22 cellular contexts compared by ENCODE assay signal in the genomic region with DNA sequence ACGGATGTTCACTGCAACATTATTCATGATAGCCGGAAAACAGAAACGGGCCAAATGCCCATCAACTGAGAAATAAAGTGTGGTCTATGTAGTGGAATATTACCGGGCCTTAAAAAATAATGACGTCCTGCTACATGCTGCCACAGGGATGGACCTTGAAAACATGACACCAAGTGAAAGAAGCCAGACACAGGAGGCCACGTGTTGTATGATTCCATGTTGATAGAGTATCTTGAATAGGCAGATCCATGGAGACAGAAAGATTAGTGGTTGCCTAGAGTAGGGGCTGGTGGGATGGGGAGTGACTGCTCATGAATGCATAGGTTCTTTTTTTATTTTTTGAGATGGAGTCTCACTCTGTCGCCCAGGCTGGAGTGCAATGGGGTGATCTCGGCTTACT. TPM values are rescaled to one million over a fixed set of nuclear protein-coding genes. Genes with fewer than 3 reads are reported as not detected.
DNase-seq lines count a peak whose midpoint lies in the region; ATAC-seq, FAIRE-seq and TF ChIP-seq lines count a peak whose summit lies in the region.
"Had no signal": no experiment of that assay in that cellular context is flagged by ENCODE, and none has a peak within 500 bp of the region (broad histone marks: within the 10 kb centered on the region; RNA-seq: fewer than 3 reads in every experiment).

No MANE protein-coding gene starts in this region.

- WGBS in HepG2 (ENCODE audit: low lambda C conversion rate) = 97% methylated on average over 8 of the region's 8 CpGs
- 93% methylated on average over 8 of the region's 8 CpGs for WGBS in right lobe of liver (ENCODE audit: insufficient coverage, low coverage, low lambda C conversion rate, missing lambda C conversion rate)
- WGBS in IMR-90 (ENCODE audit: extremely low coverage in 2 of 2, insufficient read length in 1 of 2), 2 experiments = 98% methylated on average over 7 of the region's 8 CpGs; no CpG with 5 or more reads in 1 of the 2 experiments

- no peak overlapping the region for H3K14ac ChIP-seq in IMR-90 (replicated peaks; ENCODE audit: low read depth, low read length)

- dilution Hi-C loops in IMR-90 (cut with HindIII; ENCODE audit: low sequenced_read_pairs, unreplicated experiment) = no loop called here

- no peak overlapping the region for H4K8ac ChIP-seq in IMR-90 (ENCODE audit: low read depth in 2 of 2, low read length in 2 of 2)

- H2BK15ac ChIP-seq in IMR-90 (ENCODE audit: low read depth, low read length) = no peak overlapping the region

- peak overlapping the region; percentile 50 to 86 (median 84) for H3K27ac Mint-ChIP-seq in immature natural killer cell
- H3K27ac Mint-ChIP-seq in neural crest cell (ENCODE audit: unreplicated experiment) = no peak overlapping the region
- H3K27ac Mint-ChIP-seq: B cell had no signal

- H3K4me3 ChIP-seq in HepG2 (replicated peaks in 1 of 3; ENCODE audit: insufficient read depth in 1 of 3, low read depth in 2 of 3, low read length in 3 of 3) (no peak overlapping the region), right lobe of liver (no peak overlapping the region), IMR-90 (ENCODE audit: insufficient read depth, low read depth, low read length) (no peak overlapping the region), colonic mucosa (no peak overlapping the region)
- H3K4me3 ChIP-seq: BLaER1 treated with 17β-estradiol and CSF1 and Interleukin-3, amounts not matched to agents 10 nM and 100 nM; GM12878; HAP-1 had no signal

- peaks cover 16 to 73% of the 10 kb centered on the region in 2 experiments for H3K79me1 ChIP-seq in IMR-90 (ENCODE audit: low read depth in 1 of 2, low read length in 2 of 2)

- H3K4me3 Mint-ChIP-seq in immature natural killer cell (peak overlapping the region in 4 of 5 donors; percentile 23 to 53 (median 43)), neural crest cell (peak overlapping the region; percentile 31)
- H3K4me3 Mint-ChIP-seq: B cell had no signal

- intact Hi-C loops in HepG2 (cut with micrococcal nuclease; ENCODE audit: unreplicated experiment) (no loop called here), right lobe of liver (cut with DNase I) (no loop called here), IMR-90 (cut with micrococcal nuclease) (no loop called here), colonic mucosa (cut with DNase I) (no loop called here)

- no peaks in the 10 kb centered on the region; a peak in 1 of 5 replicates for H3K27me3 ChIP-seq in HepG2 (ENCODE audit: control insufficient read depth in 1 of 2, insufficient read depth in 2 of 2, low read length in 2 of 2)
- H3K27me3 ChIP-seq in right lobe of liver = no peaks in the 10 kb centered on the region
- H3K27me3 ChIP-seq in IMR-90 (ENCODE audit: control insufficient read depth, insufficient read depth, low read length) = no peaks in the 10 kb centered on the region
- H3K27me3 ChIP-seq in colonic mucosa = no peaks in the 10 kb centered on the region
- H3K27me3 ChIP-seq: BLaER1 treated with 17β-estradiol and CSF1 and Interleukin-3, amounts not matched to agents 10 nM and 100 nM had no signal

- no peaks in the 10 kb centered on the region for H3K36me3 ChIP-seq in HepG2 (replicated peaks in 1 of 2; ENCODE audit: control insufficient read depth in 1 of 2, insufficient read depth in 2 of 2, low read length in 2 of 2)
- no peaks in the 10 kb centered on the region for H3K36me3 ChIP-seq in right lobe of liver
- H3K36me3 ChIP-seq in IMR-90 (ENCODE audit: control insufficient read depth, insufficient read depth, low read length) = peaks cover 6% of the 10 kb centered on the region
- no peaks in the 10 kb centered on the region for H3K36me3 ChIP-seq in colonic mucosa
- H3K36me3 ChIP-seq: HAP-1 had no signal

- TF ChIP-seq RAD21 in HepG2 (CRISPR knock-in tag; IDR thresholded peaks at IDR 0.05) (no peak), IMR-90 (IDR thresholded peaks at IDR 0.05; ENCODE audit: low read length) (no peak)

- peaks cover 4 to 6% (median 6%) of the 10 kb centered on the region in 3 donors for H3K27me3 Mint-ChIP-seq in immature natural killer cell (ENCODE audit: low read depth in 3 of 3)
- H3K27me3 Mint-ChIP-seq in neural crest cell (ENCODE audit: low read depth) = no peaks in the 10 kb centered on the region
- H3K27me3 Mint-ChIP-seq: B cell; CD8-positive, alpha-beta memory T cell had no signal

- H2BK20ac ChIP-seq in IMR-90 (ENCODE audit: low read depth, low read length) = no peak overlapping the region

- H3K79me2 ChIP-seq in HepG2 (ENCODE audit: insufficient read depth, low read length) = peaks cover 20% of the 10 kb centered on the region

- H4K91ac ChIP-seq in IMR-90 (ENCODE audit: insufficient read depth, low read depth, low read length) = no peak overlapping the region

- H3K9me1 ChIP-seq in IMR-90 (ENCODE audit: insufficient read depth, low read length) = peaks cover 28% of the 10 kb centered on the region

- H4K5ac ChIP-seq in IMR-90 (ENCODE audit: low read depth, low read length) = no peak overlapping the region

- H2AK9ac ChIP-seq in IMR-90 (replicated peaks; ENCODE audit: low read depth, low read length, poor library complexity) = no peak overlapping the region

- H3K4me1 Mint-ChIP-seq in immature natural killer cell = peaks cover 78 to 79% of the 10 kb centered on the region in 2 donors
- peaks cover 40% of the 10 kb centered on the region for H3K4me1 Mint-ChIP-seq in neural crest cell

- POLR2A ChIA-PET in HepG2 (lab: Yijun Ruan, JAX) = interaction anchor here (1.2 to 1.8 kb wide), 2 partner anchors 80 to 1379 kb away, joined by 6 to 7 read pairs; partner anchors contain the start of genes KDELR1 and PTOV1
- POLR2A ChIA-PET in IMR-90 (lab: Charles Lee; ENCODE audit: unreplicated experiment) = no interaction called here

- H3K9ac ChIP-seq in HepG2 (ENCODE audit: insufficient read depth, low read depth, low read length) = no peak overlapping the region
- H3K9ac ChIP-seq in IMR-90 (ENCODE audit: low read depth, low read length) = no peak overlapping the region
- no peak overlapping the region for H3K9ac ChIP-seq in colonic mucosa (ENCODE audit: low read depth in 2 of 2, low read length in 2 of 2)

- no TSS peak for BruUV-seq in HepG2 (replicated peaks; lab: Mats Ljungman, UMichigan)
- BruUV-seq in IMR-90 (replicated peaks; lab: Mats Ljungman, UMichigan) = TSS peak; percentile 27

- no peak overlapping the region for H3K4me2 ChIP-seq in HepG2 (ENCODE audit: low read depth, low read length)
- no peak overlapping the region for H3K4me2 ChIP-seq in IMR-90 (ENCODE audit: low read depth, low read length)
- H3K4me2 ChIP-seq: BLaER1 treated with 17β-estradiol and CSF1 and Interleukin-3, amounts not matched to agents 10 nM and 100 nM had no signal

- TF ChIP-seq POLR2A in HepG2 (IDR thresholded peaks at IDR 0.05; ENCODE audit: insufficient read depth in 1 of 2, low read depth in 2 of 2, low read length in 2 of 2) (no peak), right lobe of liver (IDR thresholded peaks at IDR 0.05) (no peak), IMR-90 (IDR thresholded peaks at IDR 0.05; ENCODE audit: low read depth, low read length) (no peak)

- no peak overlapping the region for H2AFZ ChIP-seq in HepG2 (ENCODE audit: low read length)
- H2AFZ ChIP-seq in IMR-90 (replicated peaks; ENCODE audit: low read length, poor library complexity) = no peak overlapping the region

- DNase-seq in HepG2 (ENCODE audit: low spot score) (no peak), right lobe of liver (no peak), IMR-90 (no peak), immature natural killer cell (no peak), neural crest cell (ENCODE audit: low read depth, low spot score) (no peak), colonic mucosa (no peak), cortex of kidney (lab: John Stamatoyannopoulos, UW) (no peak)
- DNase-seq: CD8-positive, alpha-beta memory T cell; COR-L47; DMS 273 treated with DMSO at 0.1 percent for 48 hours; DMS53; DND-41; EL had no signal

- H3K4ac ChIP-seq in IMR-90 (ENCODE audit: low read depth, low read length) = no peak overlapping the region

- no peak overlapping the region for H2BK5ac ChIP-seq in IMR-90 (ENCODE audit: low read depth, low read length, poor library complexity, severe bottlenecking)

- TF ChIP-seq CTCF in HepG2 (CRISPR knock-in tag; IDR thresholded peaks at IDR 0.05) = no peak
- TF ChIP-seq CTCF in right lobe of liver (IDR thresholded peaks at IDR 0.05) = no peak
- no peak for TF ChIP-seq CTCF in IMR-90 (conservative IDR thresholded peaks at IDR 0.05; ENCODE audit: low read depth, low read length)
- no peak for TF ChIP-seq CTCF in neural crest cell (conservative IDR thresholded peaks at IDR 0.05)
- no peak for TF ChIP-seq CTCF in colonic mucosa (IDR thresholded peaks at IDR 0.05)

- H3K56ac ChIP-seq in IMR-90 (ENCODE audit: extremely low read depth, insufficient read depth, low read length) = no peak overlapping the region

- H4K20me1 ChIP-seq in HepG2 (ENCODE audit: insufficient read depth, low read length) (no peaks in the 10 kb centered on the region), IMR-90 (ENCODE audit: insufficient read depth, low read length) (peaks cover 52% of the 10 kb centered on the region)

- no peak overlapping the region for H3K18ac ChIP-seq in IMR-90 (ENCODE audit: low read depth, low read length)

- H3K23ac ChIP-seq in IMR-90 (ENCODE audit: low read depth, low read length) = no peak overlapping the region

- H3K4me1 ChIP-seq in HepG2 (ENCODE audit: insufficient read depth, low read length) = peaks cover 54% of the 10 kb centered on the region
- H3K4me1 ChIP-seq in right lobe of liver = peaks cover 0 to 14% (median 7%) of the 10 kb centered on the region in 4 donors
- peaks cover 10% of the 10 kb centered on the region for H3K4me1 ChIP-seq in IMR-90 (ENCODE audit: control insufficient read depth, insufficient read depth, low read length)
- peaks cover 12% of the 10 kb centered on the region for H3K4me1 ChIP-seq in colonic mucosa

- ATAC-seq in HepG2 = no peak
- ATAC-seq in right lobe of liver = no peak
- no peak for ATAC-seq in IMR-90 (ENCODE audit: low read depth)
- no peak for ATAC-seq in GM19395 (IDR thresholded peaks at IDR 0.05; ENCODE audit: unreplicated experiment)
- ATAC-seq: GM12878 had no signal

- H3K9me3 ChIP-seq in HepG2 (ENCODE audit: low read length) = no peaks in the 10 kb centered on the region
- H3K9me3 ChIP-seq in right lobe of liver = no peaks in the 10 kb centered on the region
- no peaks in the 10 kb centered on the region for H3K9me3 ChIP-seq in IMR-90 (ENCODE audit: control insufficient read depth, insufficient read depth, low read length)
- H3K9me3 ChIP-seq in colonic mucosa = no peaks in the 10 kb centered on the region
- H3K9me3 ChIP-seq: BLaER1 treated with 17β-estradiol and CSF1 and Interleukin-3, amounts not matched to agents 10 nM and 100 nM; HAP-1 had no signal

- H3K36me3 Mint-ChIP-seq in immature natural killer cell (peaks cover 0 to 8% (median 0%) of the 10 kb centered on the region in 3 donors), neural crest cell (ENCODE audit: low read depth) (no peaks in the 10 kb centered on the region)

- CTCF ChIA-PET in HepG2 (lab: Yijun Ruan, JAX; ENCODE audit: low intra/inter-chr PET ratio, low total read pairs) (no interaction called here), IMR-90 (lab: Yijun Ruan, JAX) (no interaction called here)

- H3K27ac ChIP-seq in HepG2 (ENCODE audit: extremely low read length, insufficient read depth, low read length) (peak overlapping the region; percentile 85), right lobe of liver (no peak overlapping the region), IMR-90 (ENCODE audit: insufficient read depth, low read length) (no peak overlapping the region), colonic mucosa (no peak overlapping the region)
- H3K27ac ChIP-seq: BLaER1 treated with 17β-estradiol and CSF1 and Interleukin-3, amounts not matched to agents 10 nM and 100 nM had no signal

- FAIRE-seq in HepG2 (lab: Jason Lieb, UNC) = no peak
- FAIRE-seq: GM12878, H1 had no signal

- in situ Hi-C loops in HepG2 (cut with HindIII; ENCODE audit: extremely low pct_ligation_motif_present, low pct_unique_long_range_greater_than_20kb) (no loop called here), IMR-90 (cut with MboI; ENCODE audit: low sequenced_read_pairs) (no loop called here)

- H3K9me3 Mint-ChIP-seq in immature natural killer cell (no peaks in the 10 kb centered on the region), neural crest cell (no peaks in the 10 kb centered on the region)
- H3K9me3 Mint-ChIP-seq: CD8-positive, alpha-beta memory T cell had no signal

- no peak overlapping the region for H2AK5ac ChIP-seq in IMR-90 (ENCODE audit: low read depth, low read length)

- no peak overlapping the region for H2BK120ac ChIP-seq in IMR-90 (ENCODE audit: low read depth, low read length)

- TF ChIP-seq EP300 in HepG2 (IDR thresholded peaks at IDR 0.05; ENCODE audit: low read depth in 2 of 2, low read length in 2 of 2) = no peak
- no peak for TF ChIP-seq EP300 in HepG2 (CRISPR knock-in tag; IDR thresholded peaks at IDR 0.05; ENCODE audit: borderline replicate concordance)

RNA-seq across cellular contexts. Expression of gene AP2A1, which starts 3.7 kb away (rescaled TPM):
- total RNA-seq in HepG2 (2016; rRNA removed; fragmentation: Illumina TruSeq; extraction: Trizol) (21.8 and 22.7 TPM in 2 replicates), right lobe of liver (100 to 1,000 TPM in 1 of 6 experiments, 10 to 100 TPM in 5; 38.7 to 103 (median 49.8) TPM), IMR-90 (2012; rRNA removed) (40.7 and 41.4 TPM in 2 replicates), neural crest cell (96.7 and 102 TPM in 2 replicates), colonic mucosa (10 to 100 TPM; 80.0 to 92.1 TPM)
- total RNA-seq in HepG2 (2016; cell fraction: cytosol; rRNA removed; fragmentation: Illumina TruSeq; extraction: Trizol; ENCODE audit: low read depth) = 9.5 and 10.1 TPM in 2 replicates
- 19.1 and 23.8 TPM in 2 replicates for total RNA-seq in HepG2 (2016; cell fraction: insoluble cytoplasmic fraction; rRNA removed; fragmentation: Illumina TruSeq; extraction: Trizol)
- 19.2 and 20.5 TPM in 2 replicates for total RNA-seq in HepG2 (2016; cell fraction: membrane; rRNA removed; fragmentation: Illumina TruSeq; extraction: Trizol)
- total RNA-seq in HepG2 (2016; cell fraction: nucleus; rRNA removed; fragmentation: Illumina TruSeq; extraction: Trizol) = 16.2 and 20.1 TPM in 2 replicates
- polyA plus RNA-seq in HepG2 (2011; rRNA removed) (39.7 and 49.9 TPM in 2 replicates), IMR-90 (2012; rRNA removed) (122 and 136 TPM in 2 replicates), immature natural killer cell (10 to 100 TPM in 2 of 3 donors, 1 to 10 TPM in 1; 6.4 to 27.7 (median 11.6) TPM)
- 30.4 and 48.4 TPM in 2 replicates for polyA plus RNA-seq in HepG2 (2011; cell fraction: cytosol; rRNA removed)
- 84.4 and 99.0 TPM in 2 replicates for polyA plus RNA-seq in HepG2 (2011; cell fraction: nucleus; rRNA removed)
- 35.2 and 42.3 TPM in 2 replicates for polyA plus RNA-seq in HepG2 (2012)
- polyA plus RNA-seq in HepG2 (2016; cell fraction: cytosol; fragmentation: Illumina TruSeq; extraction: Trizol; ENCODE audit: low read depth) = 6.6 and 7.7 TPM in 2 replicates
- 24.6 and 33.0 TPM in 2 replicates for polyA plus RNA-seq in HepG2 (2016; cell fraction: insoluble cytoplasmic fraction; fragmentation: Illumina TruSeq; extraction: Trizol; ENCODE audit: low read depth)
- polyA plus RNA-seq in HepG2 (2016; cell fraction: membrane; fragmentation: Illumina TruSeq; extraction: Trizol; ENCODE audit: low read depth) = 13.4 and 16.8 TPM in 2 replicates
- 38.5 and 39.3 TPM in 2 replicates for polyA plus RNA-seq in HepG2 (2016; cell fraction: nucleus; fragmentation: Illumina TruSeq; extraction: Trizol; ENCODE audit: insufficient read depth, low read depth)
- polyA minus RNA-seq in HepG2 (2011; rRNA and poly(A)+ RNA removed; ENCODE audit: low replicate concordance) = 97.4 and 189 TPM in 2 replicates
- 53.7 and 56.5 TPM in 2 replicates for polyA minus RNA-seq in HepG2 (2011; cell fraction: cytosol; rRNA and poly(A)+ RNA removed)
- polyA minus RNA-seq in HepG2 (2011; cell fraction: nucleus; rRNA and poly(A)+ RNA removed) = 24.7 and 29.2 TPM in 2 replicates
- 130 and 154 TPM in 2 replicates for polyA plus RNA-seq in IMR-90 (2012; cell fraction: cytosol; rRNA removed)
- 115 and 277 TPM in 2 replicates for polyA plus RNA-seq in IMR-90 (2012; cell fraction: nucleus; rRNA removed; ENCODE audit: low replicate concordance)

RNA-seq across cellular contexts. Expression of gene TSKS, which starts 7.4 kb away (rescaled TPM):
- not detected in 2 replicates for total RNA-seq in HepG2 (2016; rRNA removed; fragmentation: Illumina TruSeq; extraction: Trizol)
- not detected in 2 replicates for total RNA-seq in HepG2 (2016; cell fraction: cytosol; rRNA removed; fragmentation: Illumina TruSeq; extraction: Trizol; ENCODE audit: low read depth)
- not detected in 2 replicates for total RNA-seq in HepG2 (2016; cell fraction: insoluble cytoplasmic fraction; rRNA removed; fragmentation: Illumina TruSeq; extraction: Trizol)
- not detected in 2 replicates for total RNA-seq in HepG2 (2016; cell fraction: membrane; rRNA removed; fragmentation: Illumina TruSeq; extraction: Trizol)
- not detected in 2 replicates for total RNA-seq in HepG2 (2016; cell fraction: nucleus; rRNA removed; fragmentation: Illumina TruSeq; extraction: Trizol)
- polyA plus RNA-seq in HepG2 (2011; rRNA removed) = 0.03 and 0.21 TPM in 2 replicates
- 0.04 and 0.09 TPM in 2 replicates for polyA plus RNA-seq in HepG2 (2011; cell fraction: cytosol; rRNA removed)
- 0.40 and 0.47 TPM in 2 replicates for polyA plus RNA-seq in HepG2 (2011; cell fraction: nucleus; rRNA removed)
- 0.16 TPM in 1 of 2 replicates, not detected in the other for polyA plus RNA-seq in HepG2 (2012)
- polyA plus RNA-seq in HepG2 (2016; cell fraction: cytosol; fragmentation: Illumina TruSeq; extraction: Trizol; ENCODE audit: low read depth) = not detected in 2 replicates
- polyA plus RNA-seq in HepG2 (2016; cell fraction: insoluble cytoplasmic fraction; fragmentation: Illumina TruSeq; extraction: Trizol; ENCODE audit: low read depth) = not detected in 2 replicates
- not detected in 2 replicates for polyA plus RNA-seq in HepG2 (2016; cell fraction: membrane; fragmentation: Illumina TruSeq; extraction: Trizol; ENCODE audit: low read depth)
- polyA plus RNA-seq in HepG2 (2016; cell fraction: nucleus; fragmentation: Illumina TruSeq; extraction: Trizol; ENCODE audit: insufficient read depth, low read depth) = not detected in 2 replicates
- polyA minus RNA-seq in HepG2 (2011; rRNA and poly(A)+ RNA removed; ENCODE audit: low replicate concordance) = 0.12 TPM in 1 of 2 replicates, not detected in the other
- polyA minus RNA-seq in HepG2 (2011; cell fraction: cytosol; rRNA and poly(A)+ RNA removed) = not detected in 2 replicates
- not detected in 2 replicates for polyA minus RNA-seq in HepG2 (2011; cell fraction: nucleus; rRNA and poly(A)+ RNA removed)
- not detected for total RNA-seq in right lobe of liver
- total RNA-seq in IMR-90 (2012; rRNA removed) = not detected in 2 replicates
- polyA plus RNA-seq in IMR-90 (2012; rRNA removed) = 0.10 TPM in 1 of 2 replicates, not detected in the other
- polyA plus RNA-seq in IMR-90 (2012; cell fraction: cytosol; rRNA removed) = 0.04 TPM in 1 of 2 replicates, not detected in the other
- polyA plus RNA-seq in IMR-90 (2012; cell fraction: nucleus; rRNA removed; ENCODE audit: low replicate concordance) = 0.07 and 0.18 TPM in 2 replicates
- polyA plus RNA-seq in immature natural killer cell = under 1 TPM in 1 of 3 donors, not detected in 2; 0.19 TPM
- not detected in 2 replicates for total RNA-seq in neural crest cell
- not detected for total RNA-seq in colonic mucosa
- total RNA-seq: A172, G401, GM12878, H1, HT-29 had no signal
- polyA plus RNA-seq: CD8-positive, alpha-beta memory T cell; GM12878 had no signal

RNA-seq across cellular contexts. Expression of gene FUZ, which starts 42.6 kb away (rescaled TPM):
- total RNA-seq in HepG2 (2016; rRNA removed; fragmentation: Illumina TruSeq; extraction: Trizol) = not detected in 2 replicates
- 0.44 TPM in 1 of 2 replicates, not detected in the other for total RNA-seq in HepG2 (2016; cell fraction: cytosol; rRNA removed; fragmentation: Illumina TruSeq; extraction: Trizol; ENCODE audit: low read depth)
- not detected in 2 replicates for total RNA-seq in HepG2 (2016; cell fraction: insoluble cytoplasmic fraction; rRNA removed; fragmentation: Illumina TruSeq; extraction: Trizol)
- total RNA-seq in HepG2 (2016; cell fraction: membrane; rRNA removed; fragmentation: Illumina TruSeq; extraction: Trizol) = 0.31 TPM in 1 of 2 replicates, not detected in the other
- not detected in 2 replicates for total RNA-seq in HepG2 (2016; cell fraction: nucleus; rRNA removed; fragmentation: Illumina TruSeq; extraction: Trizol)
- 0.07 and 0.08 TPM in 2 replicates for polyA plus RNA-seq in HepG2 (2011; rRNA removed)
- polyA plus RNA-seq in HepG2 (2011; cell fraction: cytosol; rRNA removed) = 0.08 and 0.14 TPM in 2 replicates
- 0.32 and 0.38 TPM in 2 replicates for polyA plus RNA-seq in HepG2 (2011; cell fraction: nucleus; rRNA removed)
- polyA plus RNA-seq in HepG2 (2012) = 0.21 and 0.63 TPM in 2 replicates
- polyA plus RNA-seq in HepG2 (2016; cell fraction: cytosol; fragmentation: Illumina TruSeq; extraction: Trizol; ENCODE audit: low read depth) = 0.26 TPM in 1 of 2 replicates, not detected in the other
- not detected in 2 replicates for polyA plus RNA-seq in HepG2 (2016; cell fraction: insoluble cytoplasmic fraction; fragmentation: Illumina TruSeq; extraction: Trizol; ENCODE audit: low read depth)
- 0.22 TPM in 1 of 2 replicates, not detected in the other for polyA plus RNA-seq in HepG2 (2016; cell fraction: membrane; fragmentation: Illumina TruSeq; extraction: Trizol; ENCODE audit: low read depth)
- polyA plus RNA-seq in HepG2 (2016; cell fraction: nucleus; fragmentation: Illumina TruSeq; extraction: Trizol; ENCODE audit: insufficient read depth, low read depth) = not detected in 2 replicates
- not detected in 2 replicates for polyA minus RNA-seq in HepG2 (2011; rRNA and poly(A)+ RNA removed; ENCODE audit: low replicate concordance)
- not detected in 2 replicates for polyA minus RNA-seq in HepG2 (2011; cell fraction: cytosol; rRNA and poly(A)+ RNA removed)
- not detected in 2 replicates for polyA minus RNA-seq in HepG2 (2011; cell fraction: nucleus; rRNA and poly(A)+ RNA removed)
- 10 to 100 TPM in 1 of 6 experiments, 1 to 10 TPM in 5; 3.7 to 10.7 (median 6.3) TPM for total RNA-seq in right lobe of liver
- 10.6 and 14.3 TPM in 2 replicates for total RNA-seq in IMR-90 (2012; rRNA removed)
- 10.4 and 12.1 TPM in 2 replicates for polyA plus RNA-seq in IMR-90 (2012; rRNA removed)
- polyA plus RNA-seq in IMR-90 (2012; cell fraction: cytosol; rRNA removed) = 10.7 and 16.6 TPM in 2 replicates
- 10.5 and 24.4 TPM in 2 replicates for polyA plus RNA-seq in IMR-90 (2012; cell fraction: nucleus; rRNA removed; ENCODE audit: low replicate concordance)
- 10 to 100 TPM in 1 of 3 donors, 1 to 10 TPM in 2; 7.3 to 12.0 (median 8.2) TPM for polyA plus RNA-seq in immature natural killer cell
- 37.5 and 38.0 TPM in 2 replicates for total RNA-seq in neural crest cell
- total RNA-seq in colonic mucosa = 10 to 100 TPM in 1 of 2 donors, 1 to 10 TPM in 1; 7.4 to 14.9 TPM

RNA-seq across cellular contexts. Expression of gene MED25, which starts 47.6 kb away (rescaled TPM):
- total RNA-seq in HepG2 (2016; rRNA removed; fragmentation: Illumina TruSeq; extraction: Trizol) (11.1 and 11.3 TPM in 2 replicates), right lobe of liver (10 to 100 TPM in 5 of 6 experiments, 1 to 10 TPM in 1; 9.9 to 16.3 (median 11.8) TPM), IMR-90 (2012; rRNA removed) (4.7 and 5.3 TPM in 2 replicates), neural crest cell (80.8 and 85.4 TPM in 2 replicates), colonic mucosa (10 to 100 TPM; 46.1 to 77.2 TPM)
- 3.0 and 3.1 TPM in 2 replicates for total RNA-seq in HepG2 (2016; cell fraction: cytosol; rRNA removed; fragmentation: Illumina TruSeq; extraction: Trizol; ENCODE audit: low read depth)
- 10.4 and 11.0 TPM in 2 replicates for total RNA-seq in HepG2 (2016; cell fraction: insoluble cytoplasmic fraction; rRNA removed; fragmentation: Illumina TruSeq; extraction: Trizol)
- total RNA-seq in HepG2 (2016; cell fraction: membrane; rRNA removed; fragmentation: Illumina TruSeq; extraction: Trizol) = 6.7 and 8.6 TPM in 2 replicates
- total RNA-seq in HepG2 (2016; cell fraction: nucleus; rRNA removed; fragmentation: Illumina TruSeq; extraction: Trizol) = 18.0 and 18.4 TPM in 2 replicates
- polyA plus RNA-seq in HepG2 (2011; rRNA removed) (13.3 and 15.1 TPM in 2 replicates), IMR-90 (2012; rRNA removed) (37.0 and 38.5 TPM in 2 replicates), immature natural killer cell (10 to 100 TPM in 2 of 3 donors, 1 to 10 TPM in 1; 5.0 to 30.4 (median 13.9) TPM)
- polyA plus RNA-seq in HepG2 (2011; cell fraction: cytosol; rRNA removed) = 5.3 and 5.7 TPM in 2 replicates
- 48.1 and 61.9 TPM in 2 replicates for polyA plus RNA-seq in HepG2 (2011; cell fraction: nucleus; rRNA removed)
- polyA plus RNA-seq in HepG2 (2012) = 17.3 and 20.9 TPM in 2 replicates
- polyA plus RNA-seq in HepG2 (2016; cell fraction: cytosol; fragmentation: Illumina TruSeq; extraction: Trizol; ENCODE audit: low read depth) = 5.1 and 5.2 TPM in 2 replicates
- polyA plus RNA-seq in HepG2 (2016; cell fraction: insoluble cytoplasmic fraction; fragmentation: Illumina TruSeq; extraction: Trizol; ENCODE audit: low read depth) = 16.3 and 22.3 TPM in 2 replicates
- 7.9 and 9.9 TPM in 2 replicates for polyA plus RNA-seq in HepG2 (2016; cell fraction: membrane; fragmentation: Illumina TruSeq; extraction: Trizol; ENCODE audit: low read depth)
- 46.3 and 50.3 TPM in 2 replicates for polyA plus RNA-seq in HepG2 (2016; cell fraction: nucleus; fragmentation: Illumina TruSeq; extraction: Trizol; ENCODE audit: insufficient read depth, low read depth)
- 31.2 and 56.4 TPM in 2 replicates for polyA minus RNA-seq in HepG2 (2011; rRNA and poly(A)+ RNA removed; ENCODE audit: low replicate concordance)
- polyA minus RNA-seq in HepG2 (2011; cell fraction: cytosol; rRNA and poly(A)+ RNA removed) = 9.1 and 11.4 TPM in 2 replicates
- polyA minus RNA-seq in HepG2 (2011; cell fraction: nucleus; rRNA and poly(A)+ RNA removed) = 21.9 and 22.9 TPM in 2 replicates
- polyA plus RNA-seq in IMR-90 (2012; cell fraction: cytosol; rRNA removed) = 20.7 and 33.0 TPM in 2 replicates
- polyA plus RNA-seq in IMR-90 (2012; cell fraction: nucleus; rRNA removed; ENCODE audit: low replicate concordance) = 77.0 and 95.3 TPM in 2 replicates
